8 cellular contexts compared by ENCODE assay signal in genomic region chr19:12791345-12792047, GRCh38. TPM values are rescaled to one million over a fixed set of nuclear protein-coding genes. Genes with fewer than 3 reads are reported as not detected.
A peak's percentile ranks its signal among the peaks of the same experiment; 100 is the strongest.
DNase-seq lines count a peak whose midpoint lies in the region; ATAC-seq and TF ChIP-seq lines count a peak whose summit lies in the region.

JUNB (plus strand) TSS chr19:12791486; CDS start chr19:12791772, 286 bp downstream.

- peak within 1 kb of the TSS; percentile 98 for H3K27ac ChIP-seq in A673 (ENCODE audit: low read depth, low read length, poor library complexity, severe bottlenecking)

- POLR2A ChIA-PET in A673 (lab: Charles Lee; ENCODE audit: low non-redundant PET) = interaction anchor here (0.6 to 1.1 kb wide), 5 partner anchors 14 to 364 kb away, joined by 3 to 6 read pairs (median 3); partner anchors contain the start of gene FARSA

- peak within 1 kb of the TSS; percentile 59 for H3K4me3 ChIP-seq in A673 (ENCODE audit: low read depth, low read length, poor library complexity, severe bottlenecking)
- H3K4me3 ChIP-seq in choroid plexus epithelial cell (ENCODE audit: low read depth, low read length) = peak within 1 kb of the TSS; percentile 100

- peaks cover 39% of the 10 kb centered on the region for H3K4me1 ChIP-seq in A673 (ENCODE audit: insufficient read depth, low read length, poor library complexity, severe bottlenecking)

- H3K27me3 ChIP-seq in A673 (replicated peaks; ENCODE audit: insufficient read depth, low read depth, low read length, poor library complexity) = no peaks in the 10 kb centered on the region

- no peak for TF ChIP-seq CTCF in A673 (conservative IDR thresholded peaks at IDR 0.05; ENCODE audit: low read depth, low read length)
- peak; percentile 17 for TF ChIP-seq CTCF in choroid plexus epithelial cell (conservative IDR thresholded peaks at IDR 0.05; ENCODE audit: low read depth, low read length)

- H3K36me3 ChIP-seq in A673 (ENCODE audit: insufficient read depth, low read length, poor library complexity, severe bottlenecking) = no peaks in the 10 kb centered on the region

- CTCF ChIA-PET in A673 (lab: Charles Lee) = interaction anchor here (0.6 to 3.0 kb wide), 5 partner anchors 14 to 114 kb away, joined by 3 to 29 read pairs (median 3); no protein-coding TSS in a partner anchor

- TSS peak; percentile 65 for BruUV-seq in A673 (replicated peaks; lab: Mats Ljungman, UMichigan)

- DNase-seq in A673 (ENCODE audit: low spot score) (peak; percentile 97), NCI-H524 treated with DMSO at 0.1 percent for 48 hours (lab: John Stamatoyannopoulos, UW) (peak; percentile 65), choroid plexus epithelial cell (ENCODE audit: low read depth) (peak; percentile 99), kidney tubule cell (ENCODE audit: low spot score) (peak; percentile 97)
- DNase-seq in activated CD4-positive, alpha-beta T cell treated with anti-CD3 and anti-CD28 coated beads for 4 hours = peak; percentile 98
- DNase-seq in stimulated activated CD4-positive, alpha-beta T cell treated with anti-CD3 and anti-CD28 coated beads, Interleukin-1b, Interleukin-23, amount 100 ng/mL, for 1 hour (ENCODE audit: low read depth in 2 of 2) = peak; percentile 91 to 97

- peak; percentile 19 for ATAC-seq in GM18858 (IDR thresholded peaks at IDR 0.05; ENCODE audit: unreplicated experiment)
- ATAC-seq in HG03196 (IDR thresholded peaks at IDR 0.05; ENCODE audit: unreplicated experiment) = peak; percentile 25

- intact Hi-C loops in A673 (cut with micrococcal nuclease; ENCODE audit: unreplicated experiment) = loop anchor here (5.0 kb wide), 1 partner anchor 109 kb away; the partner anchor contains the start of gene DHPS

- H3K9me3 ChIP-seq in A673 (ENCODE audit: low read depth, low read length, poor library complexity, severe bottlenecking) = no peaks in the 10 kb centered on the region

RNA-seq across cellular contexts. Expression of gene JUNB, which starts in this region (rescaled TPM):
- 27.7 and 28.6 TPM in 2 replicates for total RNA-seq in A673 (2021)

Comparison
In these comparisons a context has a peak if more than half of its experiments do, and no peak if none do; other contexts are left out.
1. Peak in every context shown above with its lines: DNase-seq, ATAC-seq, H3K4me3 ChIP-seq and H3K27ac ChIP-seq.